Comparison of ENCODE assay signal across 8 cellular contexts in genomic region chr20:62952373-62953166, GRCh38. TPM values are rescaled to one million over a fixed set of nuclear protein-coding genes. Genes with fewer than 3 reads are reported as not detected.
DNase-seq lines count a peak whose midpoint lies in the region; ATAC-seq, FAIRE-seq and TF ChIP-seq lines count a peak whose summit lies in the region.

Gene SLC17A9 (plus strand): TSS chr20:62952709. CDS start chr20:62952831, 122 bp downstream.

- H3K4me2 ChIP-seq in OCI-LY7 (ENCODE audit: low read length) (peak within 1 kb of the TSS; percentile 72), keratinocyte (ENCODE audit: control insufficient read depth, extremely low read depth, insufficient read depth, low read depth, low read length) (peak within 1 kb of the TSS; percentile 37)

- peaks cover 31% of the 10 kb centered on the region for H3K36me3 ChIP-seq in OCI-LY7 (ENCODE audit: insufficient read depth, low read length)
- no peaks in the 10 kb centered on the region for H3K36me3 ChIP-seq in body of pancreas (replicated peaks in 1 of 2; ENCODE audit: insufficient read depth in 1 of 2, low read depth in 2 of 2)
- H3K36me3 ChIP-seq in keratinocyte (ENCODE audit: control insufficient read depth in 2 of 2, extremely low read depth in 1 of 2, insufficient read depth in 2 of 2, low read length in 2 of 2), result peaks cover 0 to 8% of the 10 kb centered on the region in 2 experiments
- H3K36me3 ChIP-seq in WERI-Rb-1, result peaks cover 28% of the 10 kb centered on the region

- H3K9me3 Mint-ChIP-seq in HFFc6, result no peaks in the 10 kb centered on the region

- DNase-seq in HFFc6 (peak; percentile 52), OCI-LY7 (ENCODE audit: low spot score) (no peak), body of pancreas (peak; percentile 46 to 66 (median 65)), keratinocyte (ENCODE audit: low read depth, low spot score) (no peak), WERI-Rb-1 (no peak), HEK293T (ENCODE audit: extremely low spot score) (no peak)
- DNase-seq in stimulated activated CD8-positive, alpha-beta memory T cell treated with anti-CD3 and anti-CD28 coated beads, Interleukin-2, amount 100 ng/mL, for 48 hours (ENCODE audit: low read depth in 2 of 2), result peak; percentile 67 to 73

- H3K4me1 Mint-ChIP-seq in HFFc6 (ENCODE audit: low read depth), result peaks cover 9% of the 10 kb centered on the region

- no peaks in the 10 kb centered on the region for H3K9me1 ChIP-seq in keratinocyte (ENCODE audit: control insufficient read depth, extremely low read depth, insufficient read depth, low read length)

- peaks cover 24% of the 10 kb centered on the region for H3K4me1 ChIP-seq in OCI-LY7 (ENCODE audit: insufficient read depth, low read length, poor library complexity, severe bottlenecking)
- peaks cover 18% of the 10 kb centered on the region for H3K4me1 ChIP-seq in body of pancreas
- H3K4me1 ChIP-seq in keratinocyte (ENCODE audit: control insufficient read depth, extremely low read depth, insufficient read depth, low read length), result peaks cover 3% of the 10 kb centered on the region

- H3K27ac Mint-ChIP-seq in HFFc6, result peak within 1 kb of the TSS; percentile 84

- no peaks in the 10 kb centered on the region for H3K9me2 ChIP-seq in OCI-LY7 (ENCODE audit: insufficient read depth, low read length)

- H2AFZ ChIP-seq in OCI-LY7 (ENCODE audit: low read length), result peak within 1 kb of the TSS; percentile 58
- peak within 1 kb of the TSS; percentile 22 for H2AFZ ChIP-seq in keratinocyte (ENCODE audit: control insufficient read depth, low read length)

- H3K4me3 ChIP-seq in OCI-LY7 (ENCODE audit: low read depth, low read length, poor library complexity, severe bottlenecking) (peak within 1 kb of the TSS; percentile 44), body of pancreas (no peak within 1 kb of the TSS), keratinocyte (ENCODE audit: control insufficient read depth in 2 of 3, extremely low read depth in 1 of 3, insufficient read depth in 2 of 3, low read depth in 1 of 3, low read length in 3 of 3) (no peak within 1 kb of the TSS), WERI-Rb-1 (ENCODE audit: low read depth, low read length) (no peak within 1 kb of the TSS)

- WGBS in body of pancreas, 2 donors, result 8 to 31% methylated on average over 3 to 34 of the region's 40 CpGs

- no peaks in the 10 kb centered on the region for H3K27me3 ChIP-seq in body of pancreas
- peaks cover 4% of the 10 kb centered on the region for H3K27me3 ChIP-seq in keratinocyte (ENCODE audit: control insufficient read depth, extremely low read depth, insufficient read depth, low read length)
- no peaks in the 10 kb centered on the region for H3K27me3 ChIP-seq in WERI-Rb-1 (ENCODE audit: insufficient read depth, low read depth, severe bottlenecking)

- no peaks in the 10 kb centered on the region; the same call in 1 of the 2 replicates for H3K27me3 Mint-ChIP-seq in HFFc6 (ENCODE audit: insufficient read depth)

- peak; percentile 44 for ATAC-seq in body of pancreas

- H3K9ac ChIP-seq in keratinocyte (ENCODE audit: control insufficient read depth, extremely low read depth, insufficient read depth, low read length), result no peak within 1 kb of the TSS

- CTCF ChIA-PET in OCI-LY7 (lab: Charles Lee; ENCODE audit: unreplicated experiment), result no interaction called here
- CTCF ChIA-PET in HEK293T (lab: Yijun Ruan, JAX), result no interaction called here

- H4K20me1 ChIP-seq in OCI-LY7 (ENCODE audit: insufficient read depth, low read length), result no peaks in the 10 kb centered on the region
- no peaks in the 10 kb centered on the region for H4K20me1 ChIP-seq in keratinocyte (ENCODE audit: control insufficient read depth, extremely low read depth, insufficient read depth, low read length)

- H3K79me2 ChIP-seq in OCI-LY7 (ENCODE audit: insufficient read depth, low read depth, low read length) (no peaks in the 10 kb centered on the region), keratinocyte (ENCODE audit: control insufficient read depth, insufficient read depth, low read length) (no peaks in the 10 kb centered on the region)

- dilution Hi-C loops in keratinocyte (cut with MboI; ENCODE audit: extremely low pct_ligation_motif_present, low sequenced_read_pairs), result no loop called here

- H3K36me3 Mint-ChIP-seq in HFFc6 (ENCODE audit: low read depth), result peaks cover 32% of the 10 kb centered on the region

- no TSS peak for BruUV-seq in OCI-LY7 (replicated peaks; lab: Mats Ljungman, UMichigan)

- TF ChIP-seq POLR2A in body of pancreas (IDR thresholded peaks at IDR 0.05), result no peak

- intact Hi-C loops in OCI-LY7 (cut with micrococcal nuclease; ENCODE audit: unreplicated experiment), result loop anchor here (10.0 kb wide), 1 partner anchor 52 kb away; the partner anchor contains the start of gene BHLHE23
- intact Hi-C loops in body of pancreas (cut with DNase I), result no loop called here

- TF ChIP-seq CTCF in GM12872 (IDR thresholded peaks at IDR 0.05; ENCODE audit: insufficient read depth, low read depth, low read length), result peak; percentile 20; the same call in 1 of the 3 replicates
- no peak; the same call in 1 of the 2 replicates for TF ChIP-seq CTCF in HFFc6 (IDR thresholded peaks at IDR 0.05)
- no peak for TF ChIP-seq CTCF in OCI-LY7 (conservative IDR thresholded peaks at IDR 0.05; ENCODE audit: low read length)
- peak in 2 of 7 experiments; percentile 6 to 11 for TF ChIP-seq CTCF in body of pancreas (IDR thresholded peaks at IDR 0.05)
- TF ChIP-seq CTCF in keratinocyte (optimal IDR thresholded peaks at IDR 0.05 in 1 of 3, IDR thresholded peaks at IDR 0.05 in 1 of 3, conservative IDR thresholded peaks at IDR 0.05 in 1 of 3; ENCODE audit: extremely low read depth in 1 of 3, insufficient read depth in 2 of 3, low read length in 3 of 3), result no peak
- TF ChIP-seq CTCF in WERI-Rb-1 (IDR thresholded peaks at IDR 0.05; ENCODE audit: low read depth, low read length), result no peak

- peaks cover 10% of the 10 kb centered on the region for H3K9me3 ChIP-seq in OCI-LY7 (ENCODE audit: low read length)
- no peaks in the 10 kb centered on the region for H3K9me3 ChIP-seq in body of pancreas
- H3K9me3 ChIP-seq in keratinocyte (ENCODE audit: control insufficient read depth, low read depth, low read length), result no peaks in the 10 kb centered on the region
- no peaks in the 10 kb centered on the region for H3K9me3 ChIP-seq in WERI-Rb-1 (ENCODE audit: severe bottlenecking)

- H3K4me3 Mint-ChIP-seq in HFFc6, result peak within 1 kb of the TSS; percentile 80

- H3K27ac ChIP-seq in OCI-LY7 (ENCODE audit: low read depth, low read length, poor library complexity, severe bottlenecking), result peak within 1 kb of the TSS; percentile 89
- peak within 1 kb of the TSS in 2 of 4 donors; percentile 28 to 62 for H3K27ac ChIP-seq in body of pancreas
- H3K27ac ChIP-seq in keratinocyte (ENCODE audit: control insufficient read depth, insufficient read depth, low read length), result no peak within 1 kb of the TSS
- no peak within 1 kb of the TSS for H3K27ac ChIP-seq in WERI-Rb-1

- POLR2A ChIA-PET in OCI-LY7 (lab: Charles Lee) (interaction anchor here (0.8 to 1.5 kb wide), 2 partner anchors 16 to 53 kb away, joined by 4 read pairs; no protein-coding TSS in a partner anchor), HEK293T (lab: Yijun Ruan, JAX) (no interaction called here)

- FAIRE-seq in keratinocyte (lab: Jason Lieb, UNC), result no peak

TF ChIP-seq in HEK293T, 16 proteins besides CTCF, POLR2A, EP300 and RAD21:
- no peak for TF ChIP-seq ZNF384 (IDR thresholded peaks at IDR 0.05)

RNA-seq across cellular contexts. Expression of gene SLC17A9, which starts in this region (rescaled TPM):
- total RNA-seq in HFFc6 (2021; fragmentation: NEBNext Ultra II Directional; extraction: Animal tissue kit (Norgen Biotek cat#: 25700)), result 10 to 100 TPM; 32.8 to 47.0 (median 35.7) TPM
- 1.7 and 2.0 TPM in 2 replicates for total RNA-seq in OCI-LY7 (2014; rRNA removed; shearing (Covaris generic))
- total RNA-seq in OCI-LY7 (2022), result 8.1 and 13.2 TPM in 2 replicates
- total RNA-seq in body of pancreas, result 1 to 10 TPM in 1 of 2 donors, under 1 TPM in 1; 0.78 to 4.9 TPM
- 0.02 to 0.09 TPM in 2 of 3 replicates, not detected in the other for polyA plus RNA-seq in keratinocyte
- polyA plus RNA-seq in keratinocyte (2011; ENCODE audit: low read depth), result not detected
- polyA plus RNA-seq in keratinocyte (2011; cell fraction: cytosol; rRNA removed), result not detected in 2 replicates
- polyA plus RNA-seq in keratinocyte (2011; cell fraction: nucleus; rRNA removed), result 0.06 and 0.08 TPM in 2 replicates
- polyA plus RNA-seq in keratinocyte (2012; ENCODE audit: low replicate concordance), result 0.04 TPM in 1 of 2 replicates, not detected in the other
- not detected in 3 replicates for polyA minus RNA-seq in keratinocyte
- polyA minus RNA-seq in keratinocyte (2011; cell fraction: cytosol; rRNA and poly(A)+ RNA removed), result not detected
- not detected in 2 replicates for polyA minus RNA-seq in keratinocyte (2011; cell fraction: nucleus; rRNA and poly(A)+ RNA removed)

Comparison
In these comparisons a context has a peak if more than half of its experiments do, and no peak if none do; other contexts are left out.
1. DNase-seq: peak in HFFc6 (single experiment), body of pancreas (4 of 4) and stimulated activated CD8-positive, alpha-beta memory T cell treated with anti-CD3 and anti-CD28 coated beads, Interleukin-2, amount 100 ng/mL, for 48 hours (2 of 2); none in OCI-LY7 (single experiment), keratinocyte (single experiment), WERI-Rb-1 (single experiment) and HEK293T (single experiment).